In the genomic region with DNA sequence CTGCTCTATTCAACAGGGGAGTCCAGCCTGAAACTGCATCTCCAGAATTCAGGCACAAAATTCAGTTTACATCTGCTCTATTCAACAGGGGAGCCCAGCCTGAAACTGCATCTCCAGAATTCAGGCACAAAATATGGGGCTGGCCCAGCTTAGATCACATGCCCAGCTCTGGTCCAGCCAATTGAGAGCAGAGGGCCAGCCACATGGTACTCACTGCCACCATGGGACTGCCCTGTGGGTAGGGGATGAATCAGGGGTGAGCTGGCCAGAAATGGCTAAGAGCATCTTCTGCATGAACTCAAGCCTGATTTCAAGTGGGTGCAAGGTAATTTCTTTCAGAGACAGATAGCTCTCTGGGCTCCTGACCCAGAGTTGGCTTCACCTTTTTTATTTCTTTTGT, we compare ENCODE assay signal across 12 cellular contexts.
A peak's percentile ranks its signal among the peaks of the same experiment; 100 is the strongest.
DNase-seq lines count a peak whose midpoint lies in the region; ATAC-seq, FAIRE-seq and TF ChIP-seq lines count a peak whose summit lies in the region.
"Had no signal": no experiment of that assay in that cellular context is flagged by ENCODE, and none has a peak within 500 bp of the region (broad histone marks: within the 10 kb centered on the region; RNA-seq: fewer than 3 reads in every experiment).

No MANE protein-coding gene starts in this region.

- no peaks in the 10 kb centered on the region for H3K27me3 ChIP-seq in CD8-positive, alpha-beta T cell (ENCODE audit: insufficient read depth, low read length)
- no peaks in the 10 kb centered on the region for H3K27me3 ChIP-seq in Loucy (ENCODE audit: insufficient read depth, low read length, poor library complexity, severe bottlenecking)
- no peaks in the 10 kb centered on the region for H3K27me3 ChIP-seq in rectal smooth muscle tissue (ENCODE audit: control insufficient read depth, insufficient read depth, low read length)
- no peaks in the 10 kb centered on the region for H3K27me3 ChIP-seq in small intestine (ENCODE audit: control insufficient read depth in 2 of 2, insufficient read depth in 2 of 2, low read length in 2 of 2)

- H3F3A ChIP-seq in Loucy (ENCODE audit: low read depth): no peaks in the 10 kb centered on the region

- H3K9me3 Mint-ChIP-seq in CD8-positive, alpha-beta T cell: no peaks in the 10 kb centered on the region

- intact Hi-C loops in CD8-positive, alpha-beta T cell (cut with DNase I, micrococcal nuclease): loop anchor here (2.0 to 10.0 kb wide), 5 partner anchors 101 to 1471 kb away; partner anchors contain the start of gene ARHGAP12 (in 1 of the 2)

- peak overlapping the region; percentile 69 for H3K27ac Mint-ChIP-seq in CD8-positive, alpha-beta T cell

- H4K20me1 ChIP-seq in Loucy (ENCODE audit: insufficient read depth, low read length, poor library complexity, severe bottlenecking): no peaks in the 10 kb centered on the region

- H3K4me3 ChIP-seq in CD8-positive, alpha-beta T cell (ENCODE audit: low read depth, low read length): no peak overlapping the region
- no peak overlapping the region for H3K4me3 ChIP-seq in Loucy (ENCODE audit: low read length, poor library complexity, severe bottlenecking)
- no peak overlapping the region for H3K4me3 ChIP-seq in epithelial cell of esophagus (ENCODE audit: low read length)
- no peak overlapping the region for H3K4me3 ChIP-seq in rectal smooth muscle tissue (ENCODE audit: low read length)
- no peak overlapping the region for H3K4me3 ChIP-seq in small intestine (ENCODE audit: low read depth in 1 of 2, low read length in 2 of 2)

- H3K27ac ChIP-seq in CD8-positive, alpha-beta T cell (ENCODE audit: low read depth, low read length): no peak overlapping the region
- H3K27ac ChIP-seq in rectal smooth muscle tissue (ENCODE audit: low read depth, low read length) (peak overlapping the region; percentile 98), small intestine (ENCODE audit: low read depth in 1 of 2, low read length in 1 of 2) (peak overlapping the region in 1 of 2 donors; percentile 42)
- H3K27ac ChIP-seq: neutrophil had no signal

- no peaks in the 10 kb centered on the region for H3K9me3 ChIP-seq in CD8-positive, alpha-beta T cell (ENCODE audit: low read length)
- H3K9me3 ChIP-seq in Loucy (ENCODE audit: insufficient read depth, low read depth, low read length): no peaks in the 10 kb centered on the region
- no peaks in the 10 kb centered on the region for H3K9me3 ChIP-seq in small intestine (ENCODE audit: control insufficient read depth, low read depth)
- H3K9me3 ChIP-seq: neutrophil had no signal

- CTCF ChIA-PET in CD8-positive, alpha-beta T cell (lab: Charles Lee): interaction anchor here (0.7 to 4.8 kb wide), 5 partner anchors 8 to 985 kb away, joined by 3 to 40 read pairs (median 17); partner anchors contain the start of gene ZNF438

- H3K27me3 Mint-ChIP-seq in CD8-positive, alpha-beta T cell (ENCODE audit: low read depth): no peaks in the 10 kb centered on the region

- no peak for TF ChIP-seq CTCF in CD8-positive, alpha-beta T cell (IDR thresholded peaks at IDR 0.05)
- TF ChIP-seq CTCF in Loucy (conservative IDR thresholded peaks at IDR 0.05; ENCODE audit: low read length): no peak
- TF ChIP-seq CTCF in epithelial cell of esophagus (IDR thresholded peaks at IDR 0.05; ENCODE audit: insufficient read depth, low read depth, low read length, missing control alignments): no peak

- no peak for ATAC-seq in CD8-positive, alpha-beta T cell

- H3K36me3 ChIP-seq in CD8-positive, alpha-beta T cell (ENCODE audit: insufficient read depth, low read length): no peaks in the 10 kb centered on the region
- H3K36me3 ChIP-seq in Loucy (ENCODE audit: insufficient read depth, low read length) (no peaks in the 10 kb centered on the region), rectal smooth muscle tissue (ENCODE audit: control insufficient read depth, insufficient read depth, low read length) (no peaks in the 10 kb centered on the region), small intestine (ENCODE audit: control insufficient read depth in 2 of 2, insufficient read depth in 2 of 2, low read length in 2 of 2) (no peaks in the 10 kb centered on the region)
- H3K36me3 ChIP-seq: neutrophil had no signal

- peak overlapping the region; percentile 17; the same call in 1 of the 2 replicates for H2AFZ ChIP-seq in Loucy (ENCODE audit: low read length)

- no peaks in the 10 kb centered on the region for H3K79me2 ChIP-seq in Loucy (ENCODE audit: insufficient read depth, low read length)

- H3K9me2 ChIP-seq in Loucy (replicated peaks; ENCODE audit: low read depth, low read length): no peaks in the 10 kb centered on the region

- FAIRE-seq in GM19239 (lab: Jason Lieb, UNC) (no peak), small intestine (lab: Jason Lieb, UNC) (no peak)

- no peak for DNase-seq in CD8-positive, alpha-beta T cell
- DNase-seq in epithelial cell of esophagus (ENCODE audit: low read depth) (peak; percentile 31), SHP77 (lab: John Stamatoyannopoulos, UW) (no peak), GM19239 (ENCODE audit: insufficient read length, low spot score) (no peak), small intestine (no peak)
- no peak for DNase-seq in stimulated activated naive CD4-positive, alpha-beta T cell treated with Interleukin-2 at 50 U/mL for 16 hours (lab: John Stamatoyannopoulos, UW)
- DNase-seq: effector CD8-positive, alpha-beta T cell; NCI-H1417; T-helper 9 cell had no signal

- H3K4me1 ChIP-seq in CD8-positive, alpha-beta T cell (ENCODE audit: insufficient read depth, low read length): peaks cover 8% of the 10 kb centered on the region
- peaks cover 16% of the 10 kb centered on the region for H3K4me1 ChIP-seq in Loucy (ENCODE audit: insufficient read depth, low read length, poor library complexity, severe bottlenecking)
- peaks cover 17% of the 10 kb centered on the region for H3K4me1 ChIP-seq in rectal smooth muscle tissue (ENCODE audit: control insufficient read depth, insufficient read depth, low read length)
- H3K4me1 ChIP-seq in small intestine (ENCODE audit: control insufficient read depth in 2 of 2, insufficient read depth in 1 of 2, low read depth in 1 of 2, low read length in 1 of 2): no peaks in the 10 kb centered on the region

- H3K9ac ChIP-seq in Loucy (ENCODE audit: low read depth, low read length, poor library complexity, severe bottlenecking): no peak overlapping the region
- no peak overlapping the region for H3K9ac ChIP-seq in rectal smooth muscle tissue (ENCODE audit: low read length)

- POLR2A ChIA-PET in CD8-positive, alpha-beta T cell (lab: Charles Lee): interaction anchor here (1.1 to 4.3 kb wide), 3 partner anchors 245 to 504 kb away, joined by 3 to 51 read pairs (median 4); partner anchors contain the start of gene ZNF438

- peaks cover 2% of the 10 kb centered on the region for H3K36me3 Mint-ChIP-seq in CD8-positive, alpha-beta T cell

- peak overlapping the region; percentile 84 for H3K4me3 Mint-ChIP-seq in CD8-positive, alpha-beta T cell

- H3K4me2 ChIP-seq in Loucy (ENCODE audit: low read depth, low read length, poor library complexity, severe bottlenecking): no peak overlapping the region

- H3K4me1 Mint-ChIP-seq in CD8-positive, alpha-beta T cell (ENCODE audit: low read depth): peaks cover 39% of the 10 kb centered on the region
